8 cellular contexts compared by ENCODE assay signal in genomic region chr17:77323413-77324171, GRCh38.
DNase-seq lines count a peak whose midpoint lies in the region; ATAC-seq and TF ChIP-seq lines count a peak whose summit lies in the region.

No MANE protein-coding gene starts in this region.

- H3K27ac ChIP-seq in substantia nigra (ENCODE audit: low read depth, low read length, poor library complexity, severe bottlenecking) = peak overlapping the region; percentile 35

- H3K27me3 ChIP-seq in adipocyte (replicated peaks; ENCODE audit: control insufficient read depth, insufficient read depth, low read length) (no peaks in the 10 kb centered on the region), kidney epithelial cell (ENCODE audit: control insufficient read depth, insufficient read depth, low read length) (no peaks in the 10 kb centered on the region)

- H3K9ac ChIP-seq in adipocyte (ENCODE audit: low read length) = peak overlapping the region; percentile 96

- no peaks in the 10 kb centered on the region for H3K9me3 ChIP-seq in adipocyte (ENCODE audit: control insufficient read depth, low read length)

- H3K36me3 ChIP-seq in adipocyte (ENCODE audit: control insufficient read depth, insufficient read depth, low read length, severe bottlenecking) (peaks cover 12% of the 10 kb centered on the region), kidney epithelial cell (ENCODE audit: control insufficient read depth, insufficient read depth, low read length) (no peaks in the 10 kb centered on the region)

- H3K4me1 ChIP-seq in adipocyte (ENCODE audit: control insufficient read depth, insufficient read depth, low read length) = peaks cover 51% of the 10 kb centered on the region

- ATAC-seq in HG03108 (IDR thresholded peaks at IDR 0.05; ENCODE audit: unreplicated experiment) = no peak

- peak overlapping the region; percentile 92 for H3K4me3 ChIP-seq in adipocyte (ENCODE audit: low read length)
- H3K4me3 ChIP-seq in kidney epithelial cell (ENCODE audit: low read depth, low read length) = peak overlapping the region; percentile 14

- DNase-seq in activated effector memory CD4-positive, alpha-beta T cell treated with anti-CD3 and anti-CD28 coated beads, Interleukin-2, amount 50 U/mL, for 16 hours = peak; percentile 63
- no peak for DNase-seq in activated effector memory CD4-positive, alpha-beta T cell treated with Interleukin-2 at 50 U/mL for 16 hours
- DNase-seq in adipocyte (ENCODE audit: low read depth) (peak; percentile 46), kidney epithelial cell (ENCODE audit: low read depth) (no peak), substantia nigra (lab: John Stamatoyannopoulos, UW) (peak in 2 of 49 donors; percentile 59 to 70)
- no peak for DNase-seq in activated CD4-positive, alpha-beta T cell treated with anti-CD3 and anti-CD28 coated beads, Interleukin-2, amount 50 U/mL, for 1 hour
- DNase-seq in stimulated activated CD4-positive, alpha-beta T cell treated with anti-CD3 and anti-CD28 coated beads, Interleukin-2, amount 100 ng/mL, for 24 hours = no peak

- no peak for TF ChIP-seq CTCF in kidney epithelial cell (IDR thresholded peaks at IDR 0.05; ENCODE audit: insufficient read depth, low read length, poor library complexity, severe bottlenecking)

Comparison
In these comparisons a context has a peak if more than half of its experiments do, and no peak if none do; other contexts are left out.
1. DNase-seq: peak in activated effector memory CD4-positive, alpha-beta T cell treated with anti-CD3 and anti-CD28 coated beads, Interleukin-2, amount 50 U/mL, for 16 hours (single experiment) and adipocyte (single experiment); none in activated effector memory CD4-positive, alpha-beta T cell treated with Interleukin-2 at 50 U/mL for 16 hours (single experiment), kidney epithelial cell (single experiment), activated CD4-positive, alpha-beta T cell treated with anti-CD3 and anti-CD28 coated beads, Interleukin-2, amount 50 U/mL, for 1 hour (single experiment) and stimulated activated CD4-positive, alpha-beta T cell treated with anti-CD3 and anti-CD28 coated beads, Interleukin-2, amount 100 ng/mL, for 24 hours (0 of 2).